ENCODE assay signal across 9 cellular contexts in the genomic region with DNA sequence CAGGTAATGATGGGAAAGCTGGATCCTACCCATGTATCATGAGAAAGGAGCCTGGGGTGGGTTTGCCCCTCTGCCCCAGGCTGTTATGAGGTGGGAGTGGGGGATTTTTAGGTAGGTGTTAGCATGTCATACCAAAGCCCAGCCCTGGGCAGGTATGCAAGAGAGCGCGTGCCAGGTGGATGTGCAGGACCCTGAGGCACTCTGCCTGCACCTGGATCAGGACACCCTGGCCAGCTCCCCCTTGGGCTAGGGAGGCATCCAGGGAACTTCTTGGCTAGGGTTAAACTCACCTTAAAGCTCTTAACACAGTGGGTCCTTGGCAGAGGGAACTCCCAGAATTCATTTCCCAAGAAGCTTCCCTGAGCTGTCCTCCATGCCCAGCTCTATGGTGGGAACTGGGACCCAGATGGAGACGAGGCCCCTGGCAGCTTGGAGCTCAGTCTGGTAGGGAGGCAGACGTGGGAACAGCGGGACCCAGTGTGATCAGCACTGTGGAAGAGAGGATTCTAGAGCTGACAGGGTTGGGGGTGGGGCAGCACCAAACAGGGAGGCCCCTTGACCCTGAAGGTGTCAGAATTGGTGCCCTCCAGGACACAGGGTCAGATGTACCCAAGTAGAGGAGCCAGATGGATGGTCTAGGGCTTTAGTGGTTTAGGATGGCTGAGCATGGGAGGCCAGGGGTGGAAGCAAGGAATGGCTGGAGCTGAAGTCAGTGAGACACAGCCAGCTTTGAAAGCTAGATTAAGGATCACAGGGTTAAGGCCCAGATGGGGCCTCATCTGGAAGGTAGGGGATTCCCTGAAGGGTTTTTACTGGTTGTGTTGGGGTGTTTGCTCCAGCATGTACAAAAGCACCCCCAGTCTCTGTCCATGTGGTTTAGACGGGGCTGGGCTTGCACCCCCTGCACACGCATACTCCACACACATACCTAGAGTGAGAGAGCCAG. TPM values are rescaled to one million over a fixed set of nuclear protein-coding genes. Genes with fewer than 3 reads are reported as not detected.
A peak's percentile ranks its signal among the peaks of the same experiment; 100 is the strongest.
DNase-seq lines count a peak whose midpoint lies in the region; ATAC-seq and TF ChIP-seq lines count a peak whose summit lies in the region.
"Had no signal": no experiment of that assay in that cellular context is flagged by ENCODE, and none has a peak within 500 bp of the region (broad histone marks: within the 10 kb centered on the region; RNA-seq: fewer than 3 reads in every experiment).

No MANE protein-coding gene starts in this region.

- peaks cover 50% of the 10 kb centered on the region for H3K4me1 ChIP-seq in CD8-positive, alpha-beta memory T cell (ENCODE audit: insufficient read depth, low read length)
- H3K4me1 ChIP-seq in GM23248 (ENCODE audit: insufficient read depth): peaks cover 13% of the 10 kb centered on the region
- H3K4me1 ChIP-seq in psoas muscle: peaks cover 13% of the 10 kb centered on the region

- H3K27me3 ChIP-seq in CD8-positive, alpha-beta memory T cell (ENCODE audit: insufficient read depth, low read length, poor library complexity, severe bottlenecking): no peaks in the 10 kb centered on the region
- H3K27me3 ChIP-seq in GM23248 (replicated peaks; ENCODE audit: insufficient read depth): no peaks in the 10 kb centered on the region
- H3K27me3 ChIP-seq in psoas muscle (ENCODE audit: insufficient read depth in 3 of 3, low read length in 2 of 3): peaks cover 0 to 18% (median 7%) of the 10 kb centered on the region in 3 donors

- H3K9ac ChIP-seq in GM23248: no peak overlapping the region

- peak in 2 of 5 donors; percentile 38 to 55 for DNase-seq in CD8-positive, alpha-beta memory T cell
- no peak for DNase-seq in central memory CD8-positive, alpha-beta T cell (ENCODE audit: low spot score in 2 of 2)
- DNase-seq in GM23248: no peak
- DNase-seq in psoas muscle: no peak
- DNase-seq: NCI-H187 had no signal

- no peaks in the 10 kb centered on the region for H4K20me1 ChIP-seq in GM23248 (ENCODE audit: insufficient read depth)

- H3K9me2 ChIP-seq in GM23248 (ENCODE audit: insufficient read depth): no peaks in the 10 kb centered on the region

- H3K4me3 Mint-ChIP-seq in CD8-positive, alpha-beta memory T cell: peak overlapping the region in 6 of 7 donors; percentile 13 to 90 (median 68)
- H3K4me3 Mint-ChIP-seq in IgD-negative memory B cell: peak overlapping the region; percentile 25 to 93 (median 65)
- peak overlapping the region; percentile 76 for H3K4me3 Mint-ChIP-seq in central memory CD8-positive, alpha-beta T cell

- no peaks in the 10 kb centered on the region for H3K9me3 ChIP-seq in CD8-positive, alpha-beta memory T cell (ENCODE audit: low read length)
- H3K9me3 ChIP-seq in GM23248 (ENCODE audit: low read depth): no peaks in the 10 kb centered on the region
- H3K9me3 ChIP-seq in psoas muscle: no peaks in the 10 kb centered on the region

- no peaks in the 10 kb centered on the region for H3K79me2 ChIP-seq in GM23248 (ENCODE audit: insufficient read depth)

- H3K9me3 Mint-ChIP-seq in CD8-positive, alpha-beta memory T cell: no peaks in the 10 kb centered on the region
- H3K9me3 Mint-ChIP-seq in IgD-negative memory B cell: no peaks in the 10 kb centered on the region
- H3K9me3 Mint-ChIP-seq in central memory CD8-positive, alpha-beta T cell: no peaks in the 10 kb centered on the region

- peak overlapping the region; percentile 83 to 100 (median 96) for H3K27ac Mint-ChIP-seq in CD8-positive, alpha-beta memory T cell
- peak overlapping the region; percentile 86 to 99 (median 97) for H3K27ac Mint-ChIP-seq in IgD-negative memory B cell
- peak overlapping the region; percentile 98 for H3K27ac Mint-ChIP-seq in central memory CD8-positive, alpha-beta T cell (ENCODE audit: low read depth)

- peaks cover 21% of the 10 kb centered on the region for H3F3A ChIP-seq in GM23248 (ENCODE audit: insufficient read depth)

- in situ Hi-C loops in GM23248 (cut with MboI): no loop called here

- no peak overlapping the region for H3K4me3 ChIP-seq in CD8-positive, alpha-beta memory T cell (ENCODE audit: low read length)
- H3K4me3 ChIP-seq in GM23248 (no peak overlapping the region), psoas muscle (no peak overlapping the region)

- POLR2A ChIA-PET in CD8-positive, alpha-beta memory T cell (lab: Charles Lee): interaction anchor here (1.7 to 8.6 kb wide), 5 partner anchors 11 to 74 kb away, joined by 4 to 154 read pairs (median 57); a partner anchor contains a TSS

- H3K36me3 ChIP-seq in CD8-positive, alpha-beta memory T cell (ENCODE audit: insufficient read depth, low read length): peaks cover 24% of the 10 kb centered on the region
- H3K36me3 ChIP-seq in GM23248 (ENCODE audit: low read depth): no peaks in the 10 kb centered on the region
- H3K36me3 ChIP-seq in psoas muscle (ENCODE audit: insufficient read depth in 1 of 2, low read depth in 1 of 2): peaks cover 0 to 21% of the 10 kb centered on the region in 2 donors

- CTCF ChIA-PET in CD8-positive, alpha-beta memory T cell (lab: Charles Lee): interaction anchor here (1.0 to 20.8 kb wide), 9 partner anchors 8 to 73 kb away, joined by 3 to 326 read pairs (median 5); a partner anchor contains a TSS

- no peaks in the 10 kb centered on the region for H3K27me3 Mint-ChIP-seq in CD8-positive, alpha-beta memory T cell
- peaks cover 3% of the 10 kb centered on the region for H3K27me3 Mint-ChIP-seq in IgD-negative memory B cell
- H3K27me3 Mint-ChIP-seq in central memory CD8-positive, alpha-beta T cell: no peaks in the 10 kb centered on the region

- H3K4me1 Mint-ChIP-seq in CD8-positive, alpha-beta memory T cell: peaks cover 46 to 63% (median 48%) of the 10 kb centered on the region in 3 donors
- peaks cover 26 to 34% (median 30%) of the 10 kb centered on the region in 3 donors for H3K4me1 Mint-ChIP-seq in IgD-negative memory B cell
- H3K4me1 Mint-ChIP-seq in central memory CD8-positive, alpha-beta T cell: peaks cover 55% of the 10 kb centered on the region

- H2AFZ ChIP-seq in GM23248: no peak overlapping the region

- peak; percentile 29 for ATAC-seq in central memory CD8-positive, alpha-beta T cell (replicated peaks; ENCODE audit: extremely low read depth, poor library complexity, severe bottlenecking)
- ATAC-seq in psoas muscle (no peak), HG03039 (IDR thresholded peaks at IDR 0.05; ENCODE audit: unreplicated experiment) (no peak)

- no peak overlapping the region for H3K4me2 ChIP-seq in GM23248 (ENCODE audit: unreplicated experiment)

- peaks cover 5 to 34% (median 6%) of the 10 kb centered on the region in 3 donors for H3K36me3 Mint-ChIP-seq in CD8-positive, alpha-beta memory T cell
- H3K36me3 Mint-ChIP-seq in IgD-negative memory B cell: peaks cover 7% of the 10 kb centered on the region
- peaks cover 23% of the 10 kb centered on the region for H3K36me3 Mint-ChIP-seq in central memory CD8-positive, alpha-beta T cell (ENCODE audit: insufficient read depth)

- intact Hi-C loops in psoas muscle (cut with DNase I): no loop called here

- WGBS in GM23248 (ENCODE audit: low coverage in 1 of 2, low lambda C conversion rate in 2 of 2, missing lambda C conversion rate in 2 of 2), 2 experiments: 61 to 62% methylated on average over 7 of the region's 7 CpGs
- 59 to 74% (median 60%) methylated on average over 7 of the region's 7 CpGs for WGBS in psoas muscle, 3 donors

- H3K27ac ChIP-seq in CD8-positive, alpha-beta memory T cell (ENCODE audit: low read depth, low read length): peak overlapping the region; percentile 66
- H3K27ac ChIP-seq in GM23248: no peak overlapping the region
- H3K27ac ChIP-seq in psoas muscle: no peak overlapping the region

- no peak for TF ChIP-seq CTCF in psoas muscle (IDR thresholded peaks at IDR 0.05)

RNA-seq across cellular contexts. Expression of a gene that starts 2.2 kb away (rescaled TPM):
- total RNA-seq in CD8-positive, alpha-beta memory T cell: 10 to 100 TPM; 14.7 to 15.3 TPM
- polyA plus RNA-seq in CD8-positive, alpha-beta memory T cell: 22.1 TPM
- polyA plus RNA-seq in IgD-negative memory B cell (23.1 TPM), GM23248 (2016; fragmentation: Nextera tagmentation; extraction: Ambion mirVana) (10.5 and 11.1 TPM in 2 replicates), psoas muscle (1 to 10 TPM in 1 of 3 donors, under 1 TPM in 2; 0.39 to 3.8 (median 0.48) TPM)
- total RNA-seq in GM23248 (2014; rRNA removed; shearing (Covaris generic)): 23.9 and 24.8 TPM in 2 replicates
- total RNA-seq in psoas muscle: 1 to 10 TPM in 3 of 4 donors, under 1 TPM in 1; 0.88 to 2.6 (median 1.8) TPM

RNA-seq across cellular contexts. Expression of a gene that starts 17.9 kb away (rescaled TPM):
- 100 to 1,000 TPM; 180 to 185 TPM for total RNA-seq in CD8-positive, alpha-beta memory T cell
- polyA plus RNA-seq in CD8-positive, alpha-beta memory T cell: 201 TPM
- polyA plus RNA-seq in IgD-negative memory B cell (107 TPM), GM23248 (2016; fragmentation: Nextera tagmentation; extraction: Ambion mirVana) (7.7 and 13.5 TPM in 2 replicates), psoas muscle (10 to 100 TPM; 12.3 to 14.6 (median 13.2) TPM)
- 17.3 and 30.4 TPM in 2 replicates for total RNA-seq in GM23248 (2014; rRNA removed; shearing (Covaris generic))
- 10 to 100 TPM; 15.8 to 22.6 (median 19.1) TPM for total RNA-seq in psoas muscle

RNA-seq across cellular contexts. Expression of a gene that starts 29.1 kb away (rescaled TPM):
- 10 to 100 TPM; 47.9 to 50.5 TPM for total RNA-seq in CD8-positive, alpha-beta memory T cell
- 28.1 TPM for polyA plus RNA-seq in CD8-positive, alpha-beta memory T cell
- polyA plus RNA-seq in IgD-negative memory B cell (0.54 TPM), GM23248 (2016; fragmentation: Nextera tagmentation; extraction: Ambion mirVana) (160 and 163 TPM in 2 replicates), psoas muscle (10 to 100 TPM in 2 of 3 donors, 1 to 10 TPM in 1; 8.1 to 20.8 (median 20.1) TPM)
- total RNA-seq in GM23248 (2014; rRNA removed; shearing (Covaris generic)): 224 and 257 TPM in 2 replicates
- 10 to 100 TPM; 17.7 to 28.4 (median 24.3) TPM for total RNA-seq in psoas muscle

RNA-seq across cellular contexts. Expression of a gene that starts 35.0 kb away (rescaled TPM):
- 10 to 100 TPM in 1 of 2 experiments, 1 to 10 TPM in 1; 9.2 to 10.3 TPM for total RNA-seq in CD8-positive, alpha-beta memory T cell
- polyA plus RNA-seq in CD8-positive, alpha-beta memory T cell: 1.9 TPM
- polyA plus RNA-seq in IgD-negative memory B cell (0.78 TPM), GM23248 (2016; fragmentation: Nextera tagmentation; extraction: Ambion mirVana) (1.2 and 1.8 TPM in 2 replicates), psoas muscle (under 1 TPM; 0.06 to 0.81 (median 0.09) TPM)
- 0.43 and 1.3 TPM in 2 replicates for total RNA-seq in GM23248 (2014; rRNA removed; shearing (Covaris generic))
- total RNA-seq in psoas muscle: under 1 TPM in 1 of 4 donors, not detected in 3; 0.40 TPM

RNA-seq across cellular contexts. Expression of a gene that starts 43.9 kb away (rescaled TPM):
- not detected for total RNA-seq in CD8-positive, alpha-beta memory T cell
- not detected for polyA plus RNA-seq in CD8-positive, alpha-beta memory T cell
- polyA plus RNA-seq in IgD-negative memory B cell (not detected), GM23248 (2016; fragmentation: Nextera tagmentation; extraction: Ambion mirVana) (not detected in 2 replicates), psoas muscle (not detected)
- not detected in 2 replicates for total RNA-seq in GM23248 (2014; rRNA removed; shearing (Covaris generic))
- not detected for total RNA-seq in psoas muscle
- total RNA-seq: SK-MEL-5 had no signal
- polyA plus RNA-seq: adipose tissue had no signal
